23 cellular contexts compared by ENCODE assay signal in the genomic region with DNA sequence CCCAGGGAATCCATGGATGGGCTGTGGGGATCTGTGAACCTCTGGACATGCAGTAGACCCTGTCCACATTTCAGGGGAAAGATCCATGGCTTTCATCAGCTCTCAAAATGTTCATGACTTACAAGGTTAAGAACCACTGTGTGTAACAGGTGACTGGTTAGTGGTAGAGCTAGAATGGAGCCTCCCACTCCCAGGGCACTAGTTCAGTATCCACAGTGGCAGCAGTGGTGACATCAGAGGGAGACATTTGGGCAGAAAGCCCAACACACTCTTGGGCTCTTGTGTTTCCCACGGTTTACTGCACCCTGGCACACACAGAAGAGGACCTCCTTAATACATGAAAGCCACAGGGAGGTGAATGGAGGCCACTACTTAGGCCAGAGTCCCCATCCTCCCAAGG. TPM values are rescaled to one million over a fixed set of nuclear protein-coding genes. Genes with fewer than 3 reads are reported as not detected.
DNase-seq lines count a peak whose midpoint lies in the region; ATAC-seq, FAIRE-seq and TF ChIP-seq lines count a peak whose summit lies in the region.
"Had no signal": no experiment of that assay in that cellular context is flagged by ENCODE, and none has a peak within 500 bp of the region (broad histone marks: within the 10 kb centered on the region; RNA-seq: fewer than 3 reads in every experiment).

No MANE protein-coding gene starts in this region.

- CTCF ChIA-PET in HEK293 (lab: Yijun Ruan, JAX): interaction anchor here (1.6 kb wide), 1 partner anchor 169 kb away, joined by 5 read pairs; no protein-coding TSS in a partner anchor

- H3K27ac ChIP-seq in HEK293 (ENCODE audit: extremely low read depth, low read depth, low read length) (no peak overlapping the region), thyroid gland (no peak overlapping the region)
- H3K27ac ChIP-seq: A549; BLaER1 treated with 17β-estradiol and CSF1 and Interleukin-3, amounts not matched to agents 10 nM and 100 nM had no signal

- WGBS in thyroid gland, 2 donors: 7 to 22% methylated on average over 1 of the region's 1 CpG

- TF ChIP-seq CTCF in HEK293 (tag by site-specific recombination; IDR thresholded peaks at IDR 0.05) (no peak), bronchial epithelial cell (IDR thresholded peaks at IDR 0.05; ENCODE audit: insufficient read depth, low read length, severe bottlenecking) (no peak), thyroid gland (IDR thresholded peaks at IDR 0.05) (peak in 1 of 6 experiments; percentile 7)

- H3K36me3 ChIP-seq in HEK293 (ENCODE audit: control insufficient read depth in 2 of 2, insufficient read depth in 1 of 2, low read length in 2 of 2) (no peaks in the 10 kb centered on the region), bronchial epithelial cell (ENCODE audit: control insufficient read depth, insufficient read depth, low read length) (no peaks in the 10 kb centered on the region), thyroid gland (no peaks in the 10 kb centered on the region)
- H3K36me3 ChIP-seq: BE2C; BLaER1 treated with 17β-estradiol and CSF1 and Interleukin-3, amounts not matched to agents 10 nM and 100 nM; HAP-1 had no signal

- TF ChIP-seq POLR2A in thyroid gland (IDR thresholded peaks at IDR 0.05) (no peak), GM12891 (IDR thresholded peaks at IDR 0.05; ENCODE audit: low read depth, low read length) (no peak)

- ATAC-seq in GM21515 (IDR thresholded peaks at IDR 0.05; ENCODE audit: unreplicated experiment): no peak
- ATAC-seq: A549 had no signal

- peaks cover 3% of the 10 kb centered on the region for H3K27me3 ChIP-seq in bronchial epithelial cell (ENCODE audit: control insufficient read depth, insufficient read depth, low read length)
- no peaks in the 10 kb centered on the region for H3K27me3 ChIP-seq in thyroid gland
- H3K27me3 ChIP-seq: BLaER1 treated with 17β-estradiol and CSF1 and Interleukin-3, amounts not matched to agents 10 nM and 100 nM had no signal

- H3K4me3 ChIP-seq in HEK293 (ENCODE audit: low read depth, low read length): no peak overlapping the region
- no peak overlapping the region for H3K4me3 ChIP-seq in bronchial epithelial cell (ENCODE audit: low read depth, low read length)
- H3K4me3 ChIP-seq in thyroid gland (replicated peaks in 1 of 3): no peak overlapping the region
- H3K4me3 ChIP-seq: A549; BLaER1 treated with 17β-estradiol and CSF1 and Interleukin-3, amounts not matched to agents 10 nM and 100 nM; HAP-1 had no signal

- H3K9me3 ChIP-seq in HEK293 (ENCODE audit: control insufficient read depth, insufficient read depth, low read depth, low read length) (no peaks in the 10 kb centered on the region), thyroid gland (no peaks in the 10 kb centered on the region)
- H3K9me3 ChIP-seq: A549; BE2C; BLaER1 treated with 17β-estradiol and CSF1 and Interleukin-3, amounts not matched to agents 10 nM and 100 nM; HAP-1 had no signal

- intact Hi-C loops in thyroid gland (cut with DNase I): no loop called here

- peak; percentile 21 for DNase-seq in DMS79 (lab: John Stamatoyannopoulos, UW)
- no peak for DNase-seq in bronchial epithelial cell (ENCODE audit: low read depth)
- peak; percentile 94 for DNase-seq in thyroid gland
- DNase-seq in nucleus accumbens (lab: John Stamatoyannopoulos, UW): no peak
- no peak for DNase-seq in GM12891 (ENCODE audit: insufficient read length, low spot score)
- DNase-seq: 8988T; ACHN; AML-193; BE2C; CD4-positive, alpha-beta T cell; CD8-positive, alpha-beta memory T cell; DMS 273 treated with DMSO at 0.1 percent for 48 hours; DND-41; GOT3 had no signal

- peak; percentile 86 for FAIRE-seq in bronchial epithelial cell (lab: Jason Lieb, UNC)
- FAIRE-seq in GM12891 (lab: Jason Lieb, UNC): no peak
- FAIRE-seq: A549, D721Med, G401.6, H54 had no signal

- POLR2A ChIA-PET in HEK293 (lab: Yijun Ruan, JAX): no interaction called here

- no peaks in the 10 kb centered on the region for H3K4me1 ChIP-seq in HEK293 (ENCODE audit: control insufficient read depth, insufficient read depth, low read length)
- peaks cover 12 to 29% of the 10 kb centered on the region in 2 donors for H3K4me1 ChIP-seq in thyroid gland
- H3K4me1 ChIP-seq: A549, BE2C, HAP-1 had no signal

TF ChIP-seq in HEK293, 187 proteins besides CTCF, POLR2A, EP300 and RAD21:
- TF ChIP-seq SCRT2 (tag by site-specific recombination; IDR thresholded peaks at IDR 0.05) (peak; percentile 72), ZNF221 (tag by site-specific recombination; IDR thresholded peaks at IDR 0.05; ENCODE audit: borderline replicate concordance) (no peak)

TF ChIP-seq in GM12891, 5 proteins besides CTCF, POLR2A, EP300 and RAD21:
- TF ChIP-seq SPI1 (IDR thresholded peaks at IDR 0.05; ENCODE audit: low read depth, low read length) (no peak), PAX5 (IDR thresholded peaks at IDR 0.05; ENCODE audit: insufficient read depth, low read length, severe bottlenecking) (no peak), POU2F2 (IDR thresholded peaks at IDR 0.05; ENCODE audit: low read depth, low read length) (no peak), POLR2AphosphoS5 (IDR thresholded peaks at IDR 0.05; ENCODE audit: low read depth, low read length) (no peak), TAF1 (IDR thresholded peaks at IDR 0.05; ENCODE audit: low read depth, low read length) (no peak)

RNA-seq across cellular contexts. Expression of a gene that starts 9.1 kb away (rescaled TPM):
- total RNA-seq in bronchial epithelial cell (0.13 TPM in 1 of 2 replicates, not detected in the other), thyroid gland (not detected)
- not detected for polyA plus RNA-seq in GM12891 (2012; ENCODE audit: low read depth, missing spikeins)
- total RNA-seq: CD8-positive, alpha-beta memory T cell had no signal
- polyA plus RNA-seq: A549; CD14-positive monocyte; CD8-positive, alpha-beta memory T cell had no signal

RNA-seq across cellular contexts. Expression of a gene that starts 11.6 kb away (rescaled TPM):
- not detected in 2 replicates for total RNA-seq in bronchial epithelial cell
- not detected for total RNA-seq in thyroid gland
- not detected for polyA plus RNA-seq in GM12891 (2012; ENCODE audit: low read depth, missing spikeins)
- total RNA-seq: CD4-positive, alpha-beta T cell; CD8-positive, alpha-beta memory T cell had no signal
- polyA plus RNA-seq: A549; CD14-positive monocyte; CD8-positive, alpha-beta memory T cell had no signal

RNA-seq across cellular contexts. Expression of a gene that starts 36.7 kb away (rescaled TPM):
- total RNA-seq in bronchial epithelial cell (not detected in 2 replicates), thyroid gland (not detected)
- not detected for polyA plus RNA-seq in GM12891 (2012; ENCODE audit: low read depth, missing spikeins)
- total RNA-seq: CD8-positive, alpha-beta memory T cell had no signal
- polyA plus RNA-seq: A549; CD14-positive monocyte; CD8-positive, alpha-beta memory T cell had no signal

RNA-seq across cellular contexts. Expression of a gene that starts 44.4 kb away (rescaled TPM):
- total RNA-seq in bronchial epithelial cell: 6,770 and 10,597 TPM in 2 replicates
- 1 to 10 TPM in 1 of 4 donors, not detected in 3; 1.4 TPM for total RNA-seq in thyroid gland
- not detected for polyA plus RNA-seq in GM12891 (2012; ENCODE audit: low read depth, missing spikeins)
- total RNA-seq: CD8-positive, alpha-beta memory T cell had no signal
- polyA plus RNA-seq: CD14-positive monocyte; CD8-positive, alpha-beta memory T cell had no signal

RNA-seq across cellular contexts. Expression of a gene that starts 53.8 kb away (rescaled TPM):
- not detected in 2 replicates for total RNA-seq in bronchial epithelial cell
- not detected for total RNA-seq in thyroid gland
- not detected for polyA plus RNA-seq in GM12891 (2012; ENCODE audit: low read depth, missing spikeins)
- polyA plus RNA-seq: A549, CD14-positive monocyte had no signal

Comparison
In these comparisons a context has a peak if more than half of its experiments do, and no peak if none do; other contexts are left out.
1. DNase-seq: peak in DMS79 (single experiment) and thyroid gland (2 of 2); none in bronchial epithelial cell (single experiment), nucleus accumbens (0 of 56) and GM12891 (single experiment).